19 cellular contexts compared by ENCODE assay signal in the genomic region with DNA sequence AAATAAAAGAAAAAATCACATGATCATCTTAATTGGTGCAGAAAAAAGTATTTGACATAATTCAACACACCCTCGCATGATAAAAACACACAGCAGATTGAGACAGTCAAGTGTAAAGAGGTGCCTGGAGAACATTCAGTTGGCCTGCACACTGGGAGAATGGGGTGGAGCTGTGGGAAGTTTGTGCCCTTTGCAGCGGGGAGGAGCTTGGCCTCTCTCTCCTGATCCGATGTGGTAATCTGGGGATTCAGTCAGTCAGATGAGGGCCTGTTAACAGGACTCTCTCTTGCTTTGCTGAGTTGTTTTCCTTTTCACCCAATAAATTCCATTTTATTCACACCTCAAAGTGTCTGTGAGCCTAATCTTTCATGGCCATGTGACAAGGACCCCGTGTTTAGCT. TPM values are rescaled to one million over a fixed set of nuclear protein-coding genes. Genes with fewer than 3 reads are reported as not detected.
DNase-seq lines count a peak whose midpoint lies in the region; TF ChIP-seq lines count a peak whose summit lies in the region.
"Had no signal": no experiment of that assay in that cellular context is flagged by ENCODE, and none has a peak within 500 bp of the region (broad histone marks: within the 10 kb centered on the region; RNA-seq: fewer than 3 reads in every experiment).

No MANE protein-coding gene starts in this region.

- peak overlapping the region; percentile 13 for H2AFZ ChIP-seq in neural progenitor cell (replicated peaks)

- H3K27me3 Mint-ChIP-seq in neural progenitor cell (ENCODE audit: insufficient read depth, low read depth), result peaks cover 9% of the 10 kb centered on the region

- H3K9me3 Mint-ChIP-seq in neural progenitor cell, result peaks cover 3% of the 10 kb centered on the region
- H3K9me3 Mint-ChIP-seq: activated CD4-positive, alpha-beta T cell treated with anti-CD3 and anti-CD28 coated beads, Interleukin-2, amount 10 ng/mL, durations not matched to agents 7 days and 5 days; activated naive CD4-positive, alpha-beta T cell treated with anti-CD3 and anti-CD28 coated beads, Interleukin-2, amount 50 U/mL, for 24 hours; effector memory CD8-positive, alpha-beta T cell had no signal

- H3K27me3 ChIP-seq in left ventricle myocardium inferior (ENCODE audit: low read depth) (peaks cover 20% of the 10 kb centered on the region), neural progenitor cell (no peaks in the 10 kb centered on the region)
- H3K27me3 ChIP-seq: BLaER1 treated with 17β-estradiol and CSF1 and Interleukin-3, amounts not matched to agents 10 nM and 100 nM; breast epithelium had no signal

- H3K27ac Mint-ChIP-seq in neural progenitor cell, result no peak overlapping the region
- H3K27ac Mint-ChIP-seq: activated CD4-positive, alpha-beta T cell treated with anti-CD3 and anti-CD28 coated beads, Interleukin-2, amount 10 ng/mL, durations not matched to agents 7 days and 5 days; activated naive CD4-positive, alpha-beta T cell treated with anti-CD3 and anti-CD28 coated beads, Interleukin-2, amount 50 U/mL, for 24 hours; effector memory CD8-positive, alpha-beta T cell had no signal

- H3K9me3 ChIP-seq in left ventricle myocardium inferior (replicated peaks), result peaks cover 16% of the 10 kb centered on the region
- peaks cover 7% of the 10 kb centered on the region for H3K9me3 ChIP-seq in neural progenitor cell (ENCODE audit: low read depth)

- no peak overlapping the region for H3K9ac ChIP-seq in neural progenitor cell
- H3K9ac ChIP-seq: BLaER1 treated with 17β-estradiol and CSF1 and Interleukin-3, amounts not matched to agents 10 nM and 100 nM had no signal

- no peaks in the 10 kb centered on the region for H3F3A ChIP-seq in neural progenitor cell (ENCODE audit: low read depth)

- H3K4me2 ChIP-seq in neural progenitor cell, result no peak overlapping the region
- H3K4me2 ChIP-seq: BLaER1 treated with 17β-estradiol and CSF1 and Interleukin-3, amounts not matched to agents 10 nM and 100 nM had no signal

- no peak overlapping the region for H3K4me3 ChIP-seq in left ventricle myocardium inferior
- no peak overlapping the region for H3K4me3 ChIP-seq in neural progenitor cell
- H3K4me3 ChIP-seq: BLaER1 treated with 17β-estradiol and CSF1 and Interleukin-3, amounts not matched to agents 10 nM and 100 nM; breast epithelium had no signal

- no peaks in the 10 kb centered on the region for H3K4me1 ChIP-seq in left ventricle myocardium inferior
- H3K4me1 ChIP-seq in neural progenitor cell, result peaks cover 10% of the 10 kb centered on the region
- H3K4me1 ChIP-seq: breast epithelium had no signal

- no peaks in the 10 kb centered on the region for H3K4me1 Mint-ChIP-seq in neural progenitor cell
- H3K4me1 Mint-ChIP-seq: activated CD4-positive, alpha-beta T cell treated with anti-CD3 and anti-CD28 coated beads, Interleukin-2, amount 10 ng/mL, durations not matched to agents 7 days and 5 days; activated naive CD4-positive, alpha-beta T cell treated with anti-CD3 and anti-CD28 coated beads, Interleukin-2, amount 50 U/mL, for 24 hours had no signal

- no peak overlapping the region for H3K4me3 Mint-ChIP-seq in neural progenitor cell
- H3K4me3 Mint-ChIP-seq: activated CD4-positive, alpha-beta T cell treated with anti-CD3 and anti-CD28 coated beads, Interleukin-2, amount 10 ng/mL, durations not matched to agents 7 days and 5 days; activated naive CD4-positive, alpha-beta T cell treated with anti-CD3 and anti-CD28 coated beads, Interleukin-2, amount 50 U/mL, for 24 hours; effector memory CD8-positive, alpha-beta T cell had no signal

- intact Hi-C loops in left ventricle myocardium inferior (cut with micrococcal nuclease), result no loop called here

- H3K36me3 ChIP-seq in left ventricle myocardium inferior, result no peaks in the 10 kb centered on the region
- no peaks in the 10 kb centered on the region for H3K36me3 ChIP-seq in neural progenitor cell
- H3K36me3 ChIP-seq: BLaER1 treated with 17β-estradiol and CSF1 and Interleukin-3, amounts not matched to agents 10 nM and 100 nM; breast epithelium had no signal

- no peaks in the 10 kb centered on the region for H4K20me1 ChIP-seq in neural progenitor cell (ENCODE audit: low read depth)
- H4K20me1 ChIP-seq: BLaER1 treated with 17β-estradiol and CSF1 and Interleukin-3, amounts not matched to agents 10 nM and 100 nM had no signal

- no peaks in the 10 kb centered on the region for H3K79me2 ChIP-seq in neural progenitor cell (ENCODE audit: low read depth)

- TF ChIP-seq CTCF in left ventricle myocardium inferior (IDR thresholded peaks at IDR 0.05; ENCODE audit: borderline replicate concordance) (no peak), neural progenitor cell (IDR thresholded peaks at IDR 0.05) (no peak)

- DNase-seq in NCI-H82 (lab: John Stamatoyannopoulos, UW) (peak; percentile 14), NCI-H82 treated with DMSO at 0.1 percent for 48 hours (lab: John Stamatoyannopoulos, UW; ENCODE audit: unreplicated experiment) (no peak), left ventricle myocardium inferior (peak; percentile 31), neural progenitor cell (ENCODE audit: low spot score) (peak; percentile 18), SK-N-DZ (ENCODE audit: low spot score) (no peak), NCI-H1694 treated with DMSO at 0.1 percent for 48 hours (lab: John Stamatoyannopoulos, UW) (no peak), NK-92 (lab: John Stamatoyannopoulos, UW; ENCODE audit: unreplicated experiment) (no peak), DMS53 (lab: John Stamatoyannopoulos, UW) (no peak)
- DNase-seq: activated CD4-positive, alpha-beta T cell treated with anti-CD3 and anti-CD28 coated beads, Interleukin-2, amount 10 ng/mL, durations not matched to agents 7 days and 5 days; activated T-cell treated with anti-CD3 and anti-CD28 coated beads, Interleukin-2, amount 50 U/mL, for 1 hour; effector memory CD8-positive, alpha-beta T cell; NCI-H146; NCI-H446 had no signal

- H3K27ac ChIP-seq in left ventricle myocardium inferior (replicated peaks) (no peak overlapping the region), neural progenitor cell (no peak overlapping the region)
- H3K27ac ChIP-seq: 22Rv1; BLaER1 treated with 17β-estradiol and CSF1 and Interleukin-3, amounts not matched to agents 10 nM and 100 nM; breast epithelium had no signal

- H3K36me3 Mint-ChIP-seq in neural progenitor cell, result no peaks in the 10 kb centered on the region
- H3K36me3 Mint-ChIP-seq: activated naive CD4-positive, alpha-beta T cell treated with anti-CD3 and anti-CD28 coated beads, Interleukin-2, amount 50 U/mL, for 24 hours had no signal

RNA-seq across cellular contexts. Expression of a gene that starts 5.9 kb away (rescaled TPM):
- total RNA-seq in left ventricle myocardium inferior (not detected), neural progenitor cell (ENCODE audit: low replicate concordance) (not detected in 2 replicates)
- polyA plus RNA-seq in SK-N-DZ (2014; cell fraction: cytosol; rRNA removed), result not detected in 2 replicates
- not detected in 2 replicates for polyA plus RNA-seq in SK-N-DZ (2014; cell fraction: nucleus; rRNA removed)
- total RNA-seq: activated CD4-positive, alpha-beta T cell treated with anti-CD3 and anti-CD28 coated beads, Interleukin-2, amount 10 ng/mL, durations not matched to agents 7 days and 5 days; LHCN-M2; temporal lobe had no signal

RNA-seq across cellular contexts. Expression of a gene that starts 24.2 kb away (rescaled TPM):
- total RNA-seq in left ventricle myocardium inferior, result not detected
- not detected in 2 replicates for total RNA-seq in neural progenitor cell (ENCODE audit: low replicate concordance)
- polyA plus RNA-seq in SK-N-DZ (2014; cell fraction: cytosol; rRNA removed), result not detected in 2 replicates
- not detected in 2 replicates for polyA plus RNA-seq in SK-N-DZ (2014; cell fraction: nucleus; rRNA removed)
- total RNA-seq: activated CD4-positive, alpha-beta T cell treated with anti-CD3 and anti-CD28 coated beads, Interleukin-2, amount 10 ng/mL, durations not matched to agents 7 days and 5 days; breast epithelium; LHCN-M2; temporal lobe had no signal

RNA-seq across cellular contexts. Expression of a gene that starts 49.2 kb away (rescaled TPM):
- total RNA-seq in left ventricle myocardium inferior, result not detected
- total RNA-seq in neural progenitor cell (ENCODE audit: low replicate concordance), result not detected in 2 replicates
- not detected in 2 replicates for polyA plus RNA-seq in SK-N-DZ (2014; cell fraction: cytosol; rRNA removed)
- not detected in 2 replicates for polyA plus RNA-seq in SK-N-DZ (2014; cell fraction: nucleus; rRNA removed)
- total RNA-seq: activated CD4-positive, alpha-beta T cell treated with anti-CD3 and anti-CD28 coated beads, Interleukin-2, amount 10 ng/mL, durations not matched to agents 7 days and 5 days; breast epithelium; LHCN-M2; temporal lobe had no signal

Comparison
In these comparisons a context has a peak if more than half of its experiments do, and no peak if none do; other contexts are left out.
1. DNase-seq: peak in NCI-H82 (single experiment), left ventricle myocardium inferior (single experiment) and neural progenitor cell (single experiment); none in NCI-H82 treated with DMSO at 0.1 percent for 48 hours (single experiment), SK-N-DZ (single experiment), NCI-H1694 treated with DMSO at 0.1 percent for 48 hours (single experiment), NK-92 (single experiment) and DMS53 (single experiment).